In genomic region chr16:30335598-30336474, GRCh38 we compare ENCODE assay signal across 8 cellular contexts. TPM values are rescaled to one million over a fixed set of nuclear protein-coding genes. Genes with fewer than 3 reads are reported as not detected.
DNase-seq lines count a peak whose midpoint lies in the region; FAIRE-seq and TF ChIP-seq lines count a peak whose summit lies in the region.

No MANE protein-coding gene starts in this region.

- H3K4me3 ChIP-seq in OCI-LY3 (ENCODE audit: low read length): peak overlapping the region; percentile 78
- peak overlapping the region; percentile 52 for H3K4me3 ChIP-seq in mesodermal cell (ENCODE audit: extremely low read depth, insufficient read depth, low read length, poor library complexity, severe bottlenecking)
- H3K4me3 ChIP-seq in vagina: peak overlapping the region; percentile 75 to 79

- TF ChIP-seq CTCF in OCI-LY3 (IDR thresholded peaks at IDR 0.05; ENCODE audit: low read depth, low read length) (no peak), vagina (IDR thresholded peaks at IDR 0.05) (no peak)

- peak overlapping the region; percentile 64 for H3K27ac ChIP-seq in OCI-LY3 (ENCODE audit: low read length)
- H3K27ac ChIP-seq in mesodermal cell (ENCODE audit: low read depth, low read length, severe bottlenecking): no peak overlapping the region
- H3K27ac ChIP-seq in vagina: peak overlapping the region; percentile 93

- H2AFZ ChIP-seq in OCI-LY3 (ENCODE audit: low read depth, low read length): peak overlapping the region; percentile 34; the same call in 1 of the 2 replicates

- H3K9me3 ChIP-seq in OCI-LY3 (ENCODE audit: insufficient read depth, low read length): no peaks in the 10 kb centered on the region
- peaks cover 6% of the 10 kb centered on the region for H3K9me3 ChIP-seq in mesodermal cell (ENCODE audit: control insufficient read depth, low read length)
- H3K9me3 ChIP-seq in vagina: no peaks in the 10 kb centered on the region

- peak; percentile 20 for FAIRE-seq in H54 (lab: Jason Lieb, UNC)

- H3K4me1 ChIP-seq in OCI-LY3 (ENCODE audit: low read length): peaks cover 5% of the 10 kb centered on the region; the same call in 1 of the 2 replicates
- no peaks in the 10 kb centered on the region for H3K4me1 ChIP-seq in mesodermal cell (ENCODE audit: control insufficient read depth, insufficient read depth, low read length, poor library complexity, severe bottlenecking)
- peaks cover 8% of the 10 kb centered on the region for H3K4me1 ChIP-seq in vagina

- peaks cover 21% of the 10 kb centered on the region for H3K79me2 ChIP-seq in OCI-LY3 (ENCODE audit: low read length)

- TF ChIP-seq POLR2A in H54 (IDR thresholded peaks at IDR 0.05; ENCODE audit: low read depth, low read length): no peak
- no peak for TF ChIP-seq POLR2A in vagina (IDR thresholded peaks at IDR 0.05)

- DNase-seq in EH (ENCODE audit: low read depth) (peak; percentile 47), H54 (ENCODE audit: insufficient read length, low spot score) (no peak), cerebellar cortex (ENCODE audit: low spot score) (peak; percentile 40), vagina (ENCODE audit: extremely low spot score in 2 of 2) (peak in 1 of 2 donors; percentile 77), NCI-H187 treated with DMSO at 0.1 percent for 48 hours (lab: John Stamatoyannopoulos, UW) (no peak)
- no peak for DNase-seq in stimulated activated CD4-positive, alpha-beta T cell treated with anti-CD3 and anti-CD28 coated beads, Interleukin-4, amount 100 ng/mL, for 24 hours

- WGBS in mesodermal cell (ENCODE audit: insufficient coverage in 2 of 2), 2 experiments: 79 to 83% methylated on average over 14 to 16 of the region's 17 CpGs

- peak overlapping the region; percentile 63 for H3K9ac ChIP-seq in OCI-LY3 (ENCODE audit: low read length)

- no peaks in the 10 kb centered on the region for H4K20me1 ChIP-seq in OCI-LY3 (ENCODE audit: insufficient read depth, low read length)

- intact Hi-C loops in vagina (cut with DNase I): no loop called here

- H3K27me3 ChIP-seq in OCI-LY3 (ENCODE audit: low read depth, low read length) (no peaks in the 10 kb centered on the region), vagina (no peaks in the 10 kb centered on the region)

- H3K4me2 ChIP-seq in OCI-LY3 (ENCODE audit: low read length): peak overlapping the region; percentile 69

- no peaks in the 10 kb centered on the region for H3K36me3 ChIP-seq in OCI-LY3 (replicated peaks; ENCODE audit: low read depth, low read length)
- no peaks in the 10 kb centered on the region for H3K36me3 ChIP-seq in mesodermal cell (ENCODE audit: control insufficient read depth, insufficient read depth, low read length)
- no peaks in the 10 kb centered on the region for H3K36me3 ChIP-seq in vagina

RNA-seq across cellular contexts. Expression of gene CD2BP2, which starts 19.3 kb away (rescaled TPM):
- polyA plus RNA-seq in mesodermal cell (2013, experiment 1 of 2): 30.5 TPM
- 32.0 TPM for polyA plus RNA-seq in mesodermal cell (2013, experiment 2 of 2)
- 29.2 TPM for total RNA-seq in vagina

RNA-seq across cellular contexts. Expression of gene TBC1D10B, which starts 34.5 kb away (rescaled TPM):
- polyA plus RNA-seq in mesodermal cell (2013, experiment 1 of 2): 29.0 TPM
- 24.5 TPM for polyA plus RNA-seq in mesodermal cell (2013, experiment 2 of 2)
- 42.2 TPM for total RNA-seq in vagina

RNA-seq across cellular contexts. Expression of gene MYL11, which starts 38.8 kb away (rescaled TPM):
- polyA plus RNA-seq in mesodermal cell (2013, experiment 1 of 2): 0.92 TPM
- 1.0 TPM for polyA plus RNA-seq in mesodermal cell (2013, experiment 2 of 2)
- not detected for total RNA-seq in vagina

RNA-seq across cellular contexts. Expression of gene SEPTIN1, which starts 46.5 kb away (rescaled TPM):
- polyA plus RNA-seq in mesodermal cell (2013, experiment 1 of 2): 1.6 TPM
- polyA plus RNA-seq in mesodermal cell (2013, experiment 2 of 2): 2.2 TPM
- total RNA-seq in vagina: 3.7 TPM

RNA-seq across cellular contexts. Expression of gene ZNF48, which starts 59.4 kb away (rescaled TPM):
- 18.9 TPM for polyA plus RNA-seq in mesodermal cell (2013, experiment 1 of 2)
- 14.7 TPM for polyA plus RNA-seq in mesodermal cell (2013, experiment 2 of 2)
- 3.4 TPM for total RNA-seq in vagina

Comparison
In these comparisons a context has a peak if more than half of its experiments do, and no peak if none do; other contexts are left out.
1. DNase-seq: peak in EH (single experiment) and cerebellar cortex (single experiment); none in H54 (single experiment), NCI-H187 treated with DMSO at 0.1 percent for 48 hours (single experiment) and stimulated activated CD4-positive, alpha-beta T cell treated with anti-CD3 and anti-CD28 coated beads, Interleukin-4, amount 100 ng/mL, for 24 hours (single experiment).
2. Peak in every context shown above with its lines, with median percentiles within 50 percentile points of each other: H3K4me3 ChIP-seq.